In genomic region chr1:54287821-54288220, GRCh38 we compare ENCODE assay signal across 9 cellular contexts.
A peak's percentile ranks its signal among the peaks of the same experiment; 100 is the strongest.
DNase-seq lines count a peak whose midpoint lies in the region; ATAC-seq, FAIRE-seq and TF ChIP-seq lines count a peak whose summit lies in the region.
"Had no signal": no experiment of that assay in that cellular context is flagged by ENCODE, and none has a peak within 500 bp of the region (broad histone marks: within the 10 kb centered on the region; RNA-seq: fewer than 3 reads in every experiment).

No MANE protein-coding gene starts in this region.

- H3K79me2 ChIP-seq in endothelial cell of umbilical vein (ENCODE audit: control insufficient read depth, insufficient read depth, low read length): peaks cover 29% of the 10 kb centered on the region
- H3K79me2 ChIP-seq in neural progenitor cell (ENCODE audit: low read depth): peaks cover 97% of the 10 kb centered on the region

- no peaks in the 10 kb centered on the region for H3F3A ChIP-seq in neural progenitor cell (ENCODE audit: low read depth)

- no peaks in the 10 kb centered on the region for H3K9me1 ChIP-seq in endothelial cell of umbilical vein (replicated peaks; ENCODE audit: control insufficient read depth, extremely low read depth, insufficient read depth, low read length)

- H4K20me1 ChIP-seq in BLaER1 (peaks cover 82% of the 10 kb centered on the region), endothelial cell of umbilical vein (replicated peaks; ENCODE audit: control insufficient read depth, extremely low read depth, insufficient read depth, low read length) (no peaks in the 10 kb centered on the region), neural progenitor cell (ENCODE audit: low read depth) (peaks cover 100% of the 10 kb centered on the region)

- H3K27ac Mint-ChIP-seq in neural progenitor cell (peak overlapping the region; percentile 40), endothelial cell (ENCODE audit: unreplicated experiment) (no peak overlapping the region)

- H3K27me3 ChIP-seq in BLaER1 (no peaks in the 10 kb centered on the region), endothelial cell of umbilical vein (ENCODE audit: control insufficient read depth in 2 of 2, insufficient read depth in 2 of 2, low read length in 2 of 2) (no peaks in the 10 kb centered on the region), neural progenitor cell (no peaks in the 10 kb centered on the region)

- no peak for ATAC-seq in GM18868 (IDR thresholded peaks at IDR 0.05; ENCODE audit: unreplicated experiment)
- no peak for ATAC-seq in HG03439 (IDR thresholded peaks at IDR 0.05; ENCODE audit: unreplicated experiment)

- FAIRE-seq in endothelial cell of umbilical vein (lab: Jason Lieb, UNC): no peak

- no peak for TF ChIP-seq CTCF in endothelial cell of umbilical vein (IDR thresholded peaks at IDR 0.05; ENCODE audit: extremely low read depth in 1 of 2, insufficient read depth in 1 of 2, low read depth in 1 of 2, low read length in 2 of 2)
- no peak for TF ChIP-seq CTCF in neural progenitor cell (IDR thresholded peaks at IDR 0.05)
- TF ChIP-seq CTCF in endothelial cell (IDR thresholded peaks at IDR 0.05; ENCODE audit: unreplicated experiment): no peak

- H2AFZ ChIP-seq in endothelial cell of umbilical vein (ENCODE audit: low read depth, low read length) (no peak overlapping the region), neural progenitor cell (replicated peaks) (no peak overlapping the region)

- peaks cover 5% of the 10 kb centered on the region for H3K36me3 Mint-ChIP-seq in neural progenitor cell
- no peaks in the 10 kb centered on the region for H3K36me3 Mint-ChIP-seq in endothelial cell (ENCODE audit: low read depth, unreplicated experiment)

- H3K9me3 ChIP-seq in BLaER1 (no peaks in the 10 kb centered on the region), endothelial cell of umbilical vein (replicated peaks; ENCODE audit: control insufficient read depth, insufficient read depth, low read length) (no peaks in the 10 kb centered on the region), neural progenitor cell (ENCODE audit: low read depth) (no peaks in the 10 kb centered on the region)

- no peak for TF ChIP-seq POLR2A in endothelial cell of umbilical vein (IDR thresholded peaks at IDR 0.05; ENCODE audit: low read depth, low read length)

- H3K27ac ChIP-seq in BLaER1 (peak overlapping the region; percentile 52), endothelial cell of umbilical vein (ENCODE audit: insufficient read depth, low read depth, low read length) (peak overlapping the region; percentile 65), neural progenitor cell (no peak overlapping the region)

- H3K4me2 ChIP-seq in BLaER1 (peak overlapping the region; percentile 67), endothelial cell of umbilical vein (ENCODE audit: insufficient read depth, low read length) (no peak overlapping the region), neural progenitor cell (no peak overlapping the region)

- H3K9me3 Mint-ChIP-seq in neural progenitor cell (no peaks in the 10 kb centered on the region), endothelial cell (ENCODE audit: unreplicated experiment) (no peaks in the 10 kb centered on the region)

- dilution Hi-C loops in endothelial cell of umbilical vein (cut with MboI; ENCODE audit: extremely low pct_ligation_motif_present, low sequenced_read_pairs): no loop called here

- BruUV-seq in endothelial cell of umbilical vein (replicated peaks; lab: Mats Ljungman, UMichigan): no TSS peak

- H3K27me3 Mint-ChIP-seq in neural progenitor cell (ENCODE audit: insufficient read depth, low read depth) (peaks cover 5% of the 10 kb centered on the region), endothelial cell (ENCODE audit: unreplicated experiment) (peaks cover 2% of the 10 kb centered on the region)

- H3K4me1 ChIP-seq in BLaER1 (peaks cover 82% of the 10 kb centered on the region), endothelial cell of umbilical vein (ENCODE audit: control insufficient read depth, extremely low read depth, insufficient read depth, low read length) (peaks cover 11% of the 10 kb centered on the region), neural progenitor cell (peaks cover 42% of the 10 kb centered on the region)

- H3K4me3 ChIP-seq in BLaER1 (no peak overlapping the region), endothelial cell of umbilical vein (replicated peaks in 1 of 3; ENCODE audit: insufficient read depth in 1 of 3, low read depth in 1 of 3, low read length in 3 of 3) (no peak overlapping the region), neural progenitor cell (no peak overlapping the region)

- H3K9ac ChIP-seq in BLaER1: 0 out of 2 replicates have a peak overlapping the region, but pooled peaks have one; percentile 22
- H3K9ac ChIP-seq in endothelial cell of umbilical vein (replicated peaks; ENCODE audit: extremely low read depth, insufficient read depth, low read length): no peak overlapping the region
- no peak overlapping the region for H3K9ac ChIP-seq in neural progenitor cell

- H3K36me3 ChIP-seq in BLaER1 (0 out of 2 replicates have a peak, but pooled peaks cover 5% of the 10 kb centered on the region), endothelial cell of umbilical vein (ENCODE audit: control insufficient read depth in 2 of 2, extremely low read depth in 1 of 2, insufficient read depth in 2 of 2, low read length in 2 of 2) (no peaks in the 10 kb centered on the region), neural progenitor cell (no peaks in the 10 kb centered on the region)

- intact Hi-C loops in endothelial cell of umbilical vein (cut with micrococcal nuclease): no loop called here

- H3K4me1 Mint-ChIP-seq in neural progenitor cell: peaks cover 83% of the 10 kb centered on the region
- H3K4me1 Mint-ChIP-seq in endothelial cell (ENCODE audit: unreplicated experiment): peaks cover 27% of the 10 kb centered on the region

- H3K4me3 Mint-ChIP-seq in neural progenitor cell (no peak overlapping the region), endothelial cell (ENCODE audit: unreplicated experiment) (no peak overlapping the region)

- POLR2A ChIA-PET in endothelial cell of umbilical vein (lab: Charles Lee): no interaction called here

- CTCF ChIA-PET in endothelial cell of umbilical vein (lab: Charles Lee): interaction anchor here (0.6 to 1.2 kb wide), 4 partner anchors 10 to 212 kb away, joined by 3 read pairs; partner anchors contain the start of gene SSBP3

- DNase-seq in RPMI7951 (ENCODE audit: low read depth) (peak; percentile 72), endothelial cell of umbilical vein (ENCODE audit: low read depth, low spot score) (no peak), neural progenitor cell (ENCODE audit: low spot score) (no peak), cerebellum (ENCODE audit: low spot score) (no peak), endothelial cell (ENCODE audit: low spot score) (no peak)
- DNase-seq: NCI-H526 had no signal

TF ChIP-seq in endothelial cell of umbilical vein, 7 proteins besides CTCF, POLR2A, EP300 and RAD21:
- TF ChIP-seq POLR2AphosphoS5 (IDR thresholded peaks at IDR 0.05; ENCODE audit: insufficient read depth, low read depth, low read length) (no peak), EZH2 (IDR thresholded peaks at IDR 0.05; ENCODE audit: borderline replicate concordance, low read depth, low read length, severe bottlenecking) (no peak), MAX (IDR thresholded peaks at IDR 0.05; ENCODE audit: insufficient read depth, insufficient read length) (no peak), GATA2 (IDR thresholded peaks at IDR 0.05; ENCODE audit: insufficient read depth, insufficient read length, low read depth, low read length) (no peak), FOS (IDR thresholded peaks at IDR 0.05; ENCODE audit: borderline replicate concordance, insufficient read depth, low read length) (no peak), MYC (IDR thresholded peaks at IDR 0.05; ENCODE audit: low read depth, low read length) (no peak), JUN (IDR thresholded peaks at IDR 0.05; ENCODE audit: borderline replicate concordance, insufficient read depth, insufficient read length, low read depth) (no peak)
